ENCODE assay signal across 9 cellular contexts in genomic region chr10:43201545-43202131, GRCh38.
DNase-seq lines count a peak whose midpoint lies in the region; ATAC-seq and TF ChIP-seq lines count a peak whose summit lies in the region.
"Had no signal": no experiment of that assay in that cellular context is flagged by ENCODE, and none has a peak within 500 bp of the region (broad histone marks: within the 10 kb centered on the region; RNA-seq: fewer than 3 reads in every experiment).

No MANE protein-coding gene starts in this region.

- CTCF ChIA-PET in activated CD8-positive, alpha-beta memory T cell treated with anti-CD3 and anti-CD28 coated beads, Interleukin-2, amount 10 ng/mL, durations not matched to agents 7 days and 5 days (lab: Charles Lee) = interaction anchor here (0.6 to 10.8 kb wide), 40 partner anchors 9 to 418 kb away, joined by 3 to 176 read pairs (median 4); partner anchors contain the start of gene CSGALNACT2

- H3K36me3 ChIP-seq in esophagus muscularis mucosa = peaks cover 0 to 4% (median 0%) of the 10 kb centered on the region in 4 donors

- no peak for ATAC-seq in activated CD8-positive, alpha-beta memory T cell treated with anti-CD3 and anti-CD28 coated beads, Interleukin-2, amount 10 ng/mL, durations not matched to agents 7 days and 5 days
- peak; percentile 20 to 31 for ATAC-seq in stimulated activated naive B cell treated with anti-CD40 and anti-IgM and Interleukin-4, amounts not matched to agents 10 μg/mL and 1 μg/mL and 100 μg/mL, for 72 hours (replicated peaks)
- ATAC-seq in HG02678 (IDR thresholded peaks at IDR 0.05; ENCODE audit: unreplicated experiment) (no peak), HG03025 (IDR thresholded peaks at IDR 0.05; ENCODE audit: low FRiP score, unreplicated experiment) (no peak)

- H3K36me3 Mint-ChIP-seq in activated T-cell treated with anti-CD3 and anti-CD28 coated beads, Interleukin-2, amount 50 U/mL, for 24 hours (ENCODE audit: low read depth) = no peaks in the 10 kb centered on the region
- H3K36me3 Mint-ChIP-seq in activated CD8-positive, alpha-beta memory T cell treated with anti-CD3 and anti-CD28 coated beads, Interleukin-2, amount 10 ng/mL, durations not matched to agents 7 days and 5 days = no peaks in the 10 kb centered on the region
- H3K36me3 Mint-ChIP-seq in immature natural killer cell = peaks cover 0 to 4% (median 3%) of the 10 kb centered on the region in 3 donors
- H3K36me3 Mint-ChIP-seq in stimulated activated naive B cell treated with anti-CD40 and anti-IgM and Interleukin-4, amounts not matched to agents 10 μg/mL and 1 μg/mL and 100 μg/mL, for 72 hours = peaks cover 0 to 3% of the 10 kb centered on the region in 2 donors

- TF ChIP-seq EP300 in esophagus muscularis mucosa (IDR thresholded peaks at IDR 0.05) = no peak

- H3K4me3 Mint-ChIP-seq in activated T-cell treated with anti-CD3 and anti-CD28 coated beads, Interleukin-2, amount 50 U/mL, for 24 hours = no peak overlapping the region
- H3K4me3 Mint-ChIP-seq in activated CD8-positive, alpha-beta memory T cell treated with anti-CD3 and anti-CD28 coated beads, Interleukin-2, amount 10 ng/mL, durations not matched to agents 7 days and 5 days = no peak overlapping the region
- H3K4me3 Mint-ChIP-seq in immature natural killer cell = peak overlapping the region; percentile 33 to 85 (median 83)
- peak overlapping the region; percentile 85 to 87 for H3K4me3 Mint-ChIP-seq in stimulated activated naive B cell treated with anti-CD40 and anti-IgM and Interleukin-4, amounts not matched to agents 10 μg/mL and 1 μg/mL and 100 μg/mL, for 72 hours

- H3K27ac ChIP-seq in esophagus muscularis mucosa (replicated peaks in 1 of 4) = no peak overlapping the region

- no peaks in the 10 kb centered on the region for H3K27me3 Mint-ChIP-seq in activated T-cell treated with anti-CD3 and anti-CD28 coated beads, Interleukin-2, amount 50 U/mL, for 24 hours
- no peaks in the 10 kb centered on the region for H3K27me3 Mint-ChIP-seq in activated CD8-positive, alpha-beta memory T cell treated with anti-CD3 and anti-CD28 coated beads, Interleukin-2, amount 10 ng/mL, durations not matched to agents 7 days and 5 days
- H3K27me3 Mint-ChIP-seq in immature natural killer cell (ENCODE audit: low read depth in 3 of 3) = no peaks in the 10 kb centered on the region
- no peaks in the 10 kb centered on the region for H3K27me3 Mint-ChIP-seq in stimulated activated naive B cell treated with anti-CD40 and anti-IgM and Interleukin-4, amounts not matched to agents 10 μg/mL and 1 μg/mL and 100 μg/mL, for 72 hours

- no peak for TF ChIP-seq POLR2A in esophagus muscularis mucosa (IDR thresholded peaks at IDR 0.05; ENCODE audit: low read depth)

- no peaks in the 10 kb centered on the region for H3K9me3 ChIP-seq in esophagus muscularis mucosa

- H3K9me3 Mint-ChIP-seq in activated T-cell treated with anti-CD3 and anti-CD28 coated beads, Interleukin-2, amount 50 U/mL, for 24 hours = no peaks in the 10 kb centered on the region
- no peaks in the 10 kb centered on the region for H3K9me3 Mint-ChIP-seq in activated CD8-positive, alpha-beta memory T cell treated with anti-CD3 and anti-CD28 coated beads, Interleukin-2, amount 10 ng/mL, durations not matched to agents 7 days and 5 days (ENCODE audit: low read depth)
- no peaks in the 10 kb centered on the region for H3K9me3 Mint-ChIP-seq in immature natural killer cell
- no peaks in the 10 kb centered on the region for H3K9me3 Mint-ChIP-seq in stimulated activated naive B cell treated with anti-CD40 and anti-IgM and Interleukin-4, amounts not matched to agents 10 μg/mL and 1 μg/mL and 100 μg/mL, for 72 hours

- peaks cover 0 to 26% (median 4%) of the 10 kb centered on the region in 4 donors for H3K27me3 ChIP-seq in esophagus muscularis mucosa

- no peak overlapping the region for H3K27ac Mint-ChIP-seq in activated T-cell treated with anti-CD3 and anti-CD28 coated beads, Interleukin-2, amount 50 U/mL, for 24 hours
- H3K27ac Mint-ChIP-seq in activated CD8-positive, alpha-beta memory T cell treated with anti-CD3 and anti-CD28 coated beads, Interleukin-2, amount 10 ng/mL, durations not matched to agents 7 days and 5 days = no peak overlapping the region
- H3K27ac Mint-ChIP-seq in immature natural killer cell = peak overlapping the region in 1 of 6 donors; percentile 13
- H3K27ac Mint-ChIP-seq in stimulated activated naive B cell treated with anti-CD40 and anti-IgM and Interleukin-4, amounts not matched to agents 10 μg/mL and 1 μg/mL and 100 μg/mL, for 72 hours = no peak overlapping the region

- peaks cover 6% of the 10 kb centered on the region for H3K4me1 Mint-ChIP-seq in activated T-cell treated with anti-CD3 and anti-CD28 coated beads, Interleukin-2, amount 50 U/mL, for 24 hours (ENCODE audit: low read depth)
- peaks cover 8% of the 10 kb centered on the region for H3K4me1 Mint-ChIP-seq in activated CD8-positive, alpha-beta memory T cell treated with anti-CD3 and anti-CD28 coated beads, Interleukin-2, amount 10 ng/mL, durations not matched to agents 7 days and 5 days
- H3K4me1 Mint-ChIP-seq in immature natural killer cell = peaks cover 7 to 12% of the 10 kb centered on the region in 2 donors
- H3K4me1 Mint-ChIP-seq in stimulated activated naive B cell treated with anti-CD40 and anti-IgM and Interleukin-4, amounts not matched to agents 10 μg/mL and 1 μg/mL and 100 μg/mL, for 72 hours = peaks cover 5 to 13% of the 10 kb centered on the region in 2 donors

- WGBS in esophagus muscularis mucosa = 86% methylated on average over 8 of the region's 11 CpGs

- peak; percentile 17 for DNase-seq in activated T-cell treated with anti-CD3 and anti-CD28 coated beads, Interleukin-2, amount 50 U/mL, for 1 hour
- no peak for DNase-seq in activated T-cell treated with anti-CD3 and anti-CD28 coated beads, Interleukin-2, amount 50 U/mL, for 24 hours
- peak; percentile 40 for DNase-seq in activated CD8-positive, alpha-beta memory T cell treated with anti-CD3 and anti-CD28 coated beads, Interleukin-2, amount 10 ng/mL, durations not matched to agents 7 days and 5 days
- peak in 1 of 3 donors; percentile 18 for DNase-seq in immature natural killer cell
- DNase-seq in stimulated activated naive B cell treated with anti-CD40 and anti-IgM and Interleukin-4, amounts not matched to agents 10 μg/mL and 1 μg/mL and 100 μg/mL, for 72 hours = no peak
- no peak for DNase-seq in esophagus muscularis mucosa (ENCODE audit: extremely low spot score)
- DNase-seq: effector memory CD4-positive, alpha-beta T cell had no signal

- peak overlapping the region in 2 of 4 donors; percentile 46 to 62 for H3K4me3 ChIP-seq in esophagus muscularis mucosa

- no peak for TF ChIP-seq CTCF in esophagus muscularis mucosa (IDR thresholded peaks at IDR 0.05)

- peaks cover 10 to 23% (median 17%) of the 10 kb centered on the region in 4 donors for H3K4me1 ChIP-seq in esophagus muscularis mucosa

- intact Hi-C loops in esophagus muscularis mucosa (cut with DNase I) = no loop called here

Comparison
In these comparisons a context has a peak if more than half of its experiments do, and no peak if none do; other contexts are left out.
1. DNase-seq: peak in activated T-cell treated with anti-CD3 and anti-CD28 coated beads, Interleukin-2, amount 50 U/mL, for 1 hour (single experiment) and activated CD8-positive, alpha-beta memory T cell treated with anti-CD3 and anti-CD28 coated beads, Interleukin-2, amount 10 ng/mL, durations not matched to agents 7 days and 5 days (single experiment); none in activated T-cell treated with anti-CD3 and anti-CD28 coated beads, Interleukin-2, amount 50 U/mL, for 24 hours (single experiment), stimulated activated naive B cell treated with anti-CD40 and anti-IgM and Interleukin-4, amounts not matched to agents 10 μg/mL and 1 μg/mL and 100 μg/mL, for 72 hours (single experiment) and esophagus muscularis mucosa (single experiment).
2. H3K4me3 Mint-ChIP-seq: peak in immature natural killer cell (5 of 5) and stimulated activated naive B cell treated with anti-CD40 and anti-IgM and Interleukin-4, amounts not matched to agents 10 μg/mL and 1 μg/mL and 100 μg/mL, for 72 hours (2 of 2); none in activated T-cell treated with anti-CD3 and anti-CD28 coated beads, Interleukin-2, amount 50 U/mL, for 24 hours (single experiment) and activated CD8-positive, alpha-beta memory T cell treated with anti-CD3 and anti-CD28 coated beads, Interleukin-2, amount 10 ng/mL, durations not matched to agents 7 days and 5 days (single experiment).
3. ATAC-seq: peak in stimulated activated naive B cell treated with anti-CD40 and anti-IgM and Interleukin-4, amounts not matched to agents 10 μg/mL and 1 μg/mL and 100 μg/mL, for 72 hours (2 of 2); none in activated CD8-positive, alpha-beta memory T cell treated with anti-CD3 and anti-CD28 coated beads, Interleukin-2, amount 10 ng/mL, durations not matched to agents 7 days and 5 days (single experiment), HG02678 (single experiment) and HG03025 (single experiment).